Comparison of ENCODE assay signal across 16 cellular contexts in the genomic region with DNA sequence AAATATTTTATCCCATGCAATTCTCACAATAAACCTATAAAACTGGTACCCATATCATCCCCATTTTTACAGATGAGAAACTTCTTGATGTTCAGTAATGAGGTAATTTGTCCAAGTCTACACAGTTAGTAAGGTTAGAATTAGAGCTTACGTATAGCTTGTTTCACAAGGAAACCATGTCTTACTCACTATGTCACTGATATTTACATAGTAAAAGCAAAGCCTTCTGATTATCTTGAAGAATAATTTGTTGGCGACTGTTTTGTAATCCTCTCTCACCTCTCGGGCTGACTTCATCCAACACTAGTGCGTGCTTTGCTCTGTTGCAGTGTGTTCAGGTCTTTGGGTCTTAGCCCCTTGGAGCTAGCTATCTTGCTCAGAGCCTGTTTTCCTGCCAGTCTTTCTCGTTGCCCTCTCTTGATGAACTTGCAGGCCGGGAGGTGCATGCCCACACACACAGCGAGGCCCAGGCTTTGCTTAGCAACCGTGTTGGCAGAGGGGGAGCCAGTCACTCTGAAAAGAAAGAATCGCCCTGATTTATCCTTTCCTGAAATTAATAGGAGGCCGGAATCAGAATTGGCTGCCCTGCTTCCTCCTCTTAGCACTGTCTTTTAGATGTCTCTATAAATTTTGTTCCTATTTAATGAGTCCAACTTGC.
DNase-seq lines count a peak whose midpoint lies in the region; ATAC-seq and TF ChIP-seq lines count a peak whose summit lies in the region.
"Had no signal": no experiment of that assay in that cellular context is flagged by ENCODE, and none has a peak within 500 bp of the region (broad histone marks: within the 10 kb centered on the region; RNA-seq: fewer than 3 reads in every experiment).

No MANE protein-coding gene starts in this region.

- H3K4me3 ChIP-seq in breast epithelium (no peak overlapping the region), osteoblast (ENCODE audit: insufficient read depth, low read length) (no peak overlapping the region), uterus (no peak overlapping the region)
- H3K4me3 ChIP-seq: HAP-1 had no signal

- H3K9me3 Mint-ChIP-seq in MCF 10A (ENCODE audit: unreplicated experiment), result no peaks in the 10 kb centered on the region

- POLR2A ChIA-PET in MCF 10A (lab: Yijun Ruan, JAX), result interaction anchor here (1.5 kb wide), 1 partner anchor 253 kb away, joined by 3 read pairs; no protein-coding TSS in a partner anchor

- CTCF ChIA-PET in MCF 10A (lab: Yijun Ruan, JAX), result interaction anchor here (0.5 to 1.3 kb wide), 5 partner anchors 16 to 261 kb away, joined by 3 to 6 read pairs (median 4); no protein-coding TSS in a partner anchor

- no peak for TF ChIP-seq POLR2A in breast epithelium (IDR thresholded peaks at IDR 0.05)
- no peak for TF ChIP-seq POLR2A in uterus (IDR thresholded peaks at IDR 0.05)

- no peaks in the 10 kb centered on the region for H3K79me2 ChIP-seq in osteoblast (ENCODE audit: insufficient read depth, low read length)

- no peaks in the 10 kb centered on the region for H3K9me3 ChIP-seq in breast epithelium
- no peaks in the 10 kb centered on the region for H3K9me3 ChIP-seq in osteoblast (ENCODE audit: low read depth, low read length)
- H3K9me3 ChIP-seq in uterus, result no peaks in the 10 kb centered on the region
- H3K9me3 ChIP-seq: HAP-1 had no signal

- H3K4me1 ChIP-seq in breast epithelium, result no peaks in the 10 kb centered on the region
- H3K4me1 ChIP-seq in osteoblast (ENCODE audit: insufficient read depth, low read length), result peaks cover 3% of the 10 kb centered on the region
- H3K4me1 ChIP-seq in uterus, result peaks cover 0 to 3% of the 10 kb centered on the region in 2 donors

- intact Hi-C loops in breast epithelium (cut with DNase I; ENCODE audit: low total_unique reads), result no loop called here
- intact Hi-C loops in MCF 10A (cut with micrococcal nuclease), result no loop called here
- intact Hi-C loops in uterus (cut with DNase I; ENCODE audit: low total_unique reads), result no loop called here

- BruUV-seq in MCF 10A (replicated peaks; lab: Mats Ljungman, UMichigan), result no TSS peak

- H3K27ac Mint-ChIP-seq in MCF 10A (ENCODE audit: low read depth, unreplicated experiment), result no peak overlapping the region

- H3K27me3 ChIP-seq in breast epithelium (no peaks in the 10 kb centered on the region), osteoblast (ENCODE audit: insufficient read depth, low read length) (no peaks in the 10 kb centered on the region), uterus (no peaks in the 10 kb centered on the region)

- peak overlapping the region; percentile 12 for H2AFZ ChIP-seq in osteoblast (ENCODE audit: low read length)

- DNase-seq in breast epithelium (ENCODE audit: low spot score in 2 of 2), result no peak
- DNase-seq in MCF 10A (ENCODE audit: unreplicated experiment), result no peak
- peak; percentile 65 for DNase-seq in globus pallidus (ENCODE audit: low spot score)
- DNase-seq in osteoblast (ENCODE audit: insufficient read length, low spot score, missing footprints), result no peak
- DNase-seq in uterus, result no peak
- no peak for DNase-seq in NCI-H1694 treated with DMSO at 0.1 percent for 48 hours (lab: John Stamatoyannopoulos, UW)
- DNase-seq: 8988T; activated CD4-positive, alpha-beta T cell treated with anti-CD3 and anti-CD28 coated beads, Interleukin-2, amount 50 U/mL, for 48 hours; activated gamma-delta T cell; Kasumi-1; NCI-H187; NCI-H526 treated with DMSO at 0.1 percent for 48 hours had no signal

- no peak overlapping the region for H3K4me2 ChIP-seq in osteoblast (ENCODE audit: insufficient read depth, low read length)

- H3K36me3 ChIP-seq in breast epithelium, result no peaks in the 10 kb centered on the region
- H3K36me3 ChIP-seq in osteoblast (ENCODE audit: insufficient read depth, low read length), result no peaks in the 10 kb centered on the region
- no peaks in the 10 kb centered on the region for H3K36me3 ChIP-seq in uterus
- H3K36me3 ChIP-seq: HAP-1 had no signal

- ATAC-seq in HG02970 (IDR thresholded peaks at IDR 0.05; ENCODE audit: low FRiP score, unreplicated experiment), result no peak
- ATAC-seq in GM19467 (IDR thresholded peaks at IDR 0.05; ENCODE audit: unreplicated experiment), result no peak

- H3K27ac ChIP-seq in breast epithelium (peak overlapping the region; percentile 50 to 77), osteoblast (ENCODE audit: low read depth, low read length) (no peak overlapping the region), uterus (peak overlapping the region; percentile 45 to 46)
- H3K27ac ChIP-seq: HL-60 had no signal

- H4K20me1 ChIP-seq in osteoblast (ENCODE audit: insufficient read depth, low read length), result no peaks in the 10 kb centered on the region

- no peaks in the 10 kb centered on the region for H3K4me1 Mint-ChIP-seq in MCF 10A (ENCODE audit: insufficient read depth, unreplicated experiment)

- H3K36me3 Mint-ChIP-seq in MCF 10A (ENCODE audit: insufficient read depth, unreplicated experiment), result peaks cover 6% of the 10 kb centered on the region

- TF ChIP-seq CTCF in breast epithelium (IDR thresholded peaks at IDR 0.05) (no peak), MCF 10A (IDR thresholded peaks at IDR 0.05; ENCODE audit: unreplicated experiment) (no peak), osteoblast (IDR thresholded peaks at IDR 0.05; ENCODE audit: extremely low read depth, low read depth, low read length) (no peak), uterus (IDR thresholded peaks at IDR 0.05) (no peak)

- H3K27me3 Mint-ChIP-seq in MCF 10A (ENCODE audit: insufficient read depth, unreplicated experiment), result no peaks in the 10 kb centered on the region

- H3K4me3 Mint-ChIP-seq in MCF 10A (ENCODE audit: unreplicated experiment), result no peak overlapping the region
